8 cellular contexts compared by ENCODE assay signal in genomic region chr7:4683043-4683883, GRCh38. TPM values are rescaled to one million over a fixed set of nuclear protein-coding genes. Genes with fewer than 3 reads are reported as not detected.
DNase-seq lines count a peak whose midpoint lies in the region; ATAC-seq and TF ChIP-seq lines count a peak whose summit lies in the region.

No MANE protein-coding gene starts in this region.

- H3K27ac ChIP-seq in endodermal cell (ENCODE audit: low read depth, low read length) = no peak overlapping the region

- H3K9ac ChIP-seq in endodermal cell (ENCODE audit: extremely low read depth, low read length, poor library complexity, severe bottlenecking) = peak overlapping the region; percentile 74

- no peaks in the 10 kb centered on the region for H3K9me3 ChIP-seq in endodermal cell (ENCODE audit: control insufficient read depth, low read length)

- H3K27me3 ChIP-seq in endodermal cell (ENCODE audit: control insufficient read depth, insufficient read depth, low read length, poor library complexity, severe bottlenecking) = peaks cover 10% of the 10 kb centered on the region

- H3K4me1 Mint-ChIP-seq in endodermal cell (peaks cover 10% of the 10 kb centered on the region), natural killer cell (peaks cover 38 to 42% of the 10 kb centered on the region in 2 donors)

- H3K4me3 Mint-ChIP-seq in endodermal cell (peak overlapping the region; percentile 74), natural killer cell (peak overlapping the region; percentile 93)

- peak overlapping the region; percentile 89 for H3K4me3 ChIP-seq in endodermal cell (ENCODE audit: low read length)

- DNase-seq in activated CD4-positive, alpha-beta T cell treated with anti-CD3 and anti-CD28 coated beads for 48 hours = peak; percentile 14
- DNase-seq in endodermal cell (no peak), natural killer cell (peak; percentile 46), KG1 (lab: John Stamatoyannopoulos, UW) (no peak), HuH-7.5 (ENCODE audit: low spot score) (no peak), NCI-H774 (lab: John Stamatoyannopoulos, UW) (no peak), H4 (ENCODE audit: low spot score) (no peak)

- H3K27ac Mint-ChIP-seq in endodermal cell (no peak overlapping the region), natural killer cell (peak overlapping the region; percentile 94 to 96)

- peaks cover 19% of the 10 kb centered on the region for H3K36me3 Mint-ChIP-seq in endodermal cell (ENCODE audit: low read depth)
- H3K36me3 Mint-ChIP-seq in natural killer cell = no peaks in the 10 kb centered on the region

- H3K9me3 Mint-ChIP-seq in endodermal cell (peaks cover 5% of the 10 kb centered on the region), natural killer cell (no peaks in the 10 kb centered on the region)

- no peaks in the 10 kb centered on the region for H3K36me3 ChIP-seq in endodermal cell (ENCODE audit: control insufficient read depth, insufficient read depth, low read length)

- WGBS in endodermal cell (ENCODE audit: insufficient coverage in 1 of 2, insufficient read length in 1 of 2), 2 experiments = 26 to 44% methylated on average over 6 to 23 of the region's 23 CpGs

- no peaks in the 10 kb centered on the region for H3K4me1 ChIP-seq in endodermal cell (ENCODE audit: control insufficient read depth, insufficient read depth, low read length)

- TF ChIP-seq CTCF in endodermal cell (conservative IDR thresholded peaks at IDR 0.05) = no peak
- no peak for TF ChIP-seq CTCF in natural killer cell (IDR thresholded peaks at IDR 0.05)

- H3K27me3 Mint-ChIP-seq in endodermal cell (ENCODE audit: insufficient read depth) (peaks cover 35% of the 10 kb centered on the region), natural killer cell (ENCODE audit: low read depth in 2 of 2) (no peaks in the 10 kb centered on the region)

- intact Hi-C loops in natural killer cell (cut with micrococcal nuclease) = loop anchor here (5.0 kb wide), 1 partner anchor 44 kb away; no protein-coding TSS in a partner anchor

- peak; percentile 1 for ATAC-seq in HG02610 (IDR thresholded peaks at IDR 0.05; ENCODE audit: unreplicated experiment)
- peak in 1 of 3 donors; percentile 16 for ATAC-seq in natural killer cell

RNA-seq across cellular contexts. Expression of gene FOXK1, which starts 1.2 kb away (rescaled TPM):
- total RNA-seq in endodermal cell = 10 to 100 TPM; 36.9 to 43.4 TPM
- polyA plus RNA-seq in endodermal cell (2013, experiment 1 of 2) = 14.9 TPM
- polyA plus RNA-seq in endodermal cell (2013, experiment 2 of 2) = 13.9 TPM
- total RNA-seq in natural killer cell = 10 to 100 TPM; 51.6 to 59.7 (median 55.3) TPM
- 11.9 and 12.8 TPM in 2 replicates for total RNA-seq in H4 (2014; rRNA removed; shearing (Covaris generic))

Comparison
In these comparisons a context has a peak if more than half of its experiments do, and no peak if none do; other contexts are left out.
1. DNase-seq: peak in activated CD4-positive, alpha-beta T cell treated with anti-CD3 and anti-CD28 coated beads for 48 hours (single experiment) and natural killer cell (single experiment); none in endodermal cell (single experiment), KG1 (single experiment), HuH-7.5 (single experiment), NCI-H774 (single experiment) and H4 (single experiment).